8 cellular contexts compared by ENCODE assay signal in the genomic region with DNA sequence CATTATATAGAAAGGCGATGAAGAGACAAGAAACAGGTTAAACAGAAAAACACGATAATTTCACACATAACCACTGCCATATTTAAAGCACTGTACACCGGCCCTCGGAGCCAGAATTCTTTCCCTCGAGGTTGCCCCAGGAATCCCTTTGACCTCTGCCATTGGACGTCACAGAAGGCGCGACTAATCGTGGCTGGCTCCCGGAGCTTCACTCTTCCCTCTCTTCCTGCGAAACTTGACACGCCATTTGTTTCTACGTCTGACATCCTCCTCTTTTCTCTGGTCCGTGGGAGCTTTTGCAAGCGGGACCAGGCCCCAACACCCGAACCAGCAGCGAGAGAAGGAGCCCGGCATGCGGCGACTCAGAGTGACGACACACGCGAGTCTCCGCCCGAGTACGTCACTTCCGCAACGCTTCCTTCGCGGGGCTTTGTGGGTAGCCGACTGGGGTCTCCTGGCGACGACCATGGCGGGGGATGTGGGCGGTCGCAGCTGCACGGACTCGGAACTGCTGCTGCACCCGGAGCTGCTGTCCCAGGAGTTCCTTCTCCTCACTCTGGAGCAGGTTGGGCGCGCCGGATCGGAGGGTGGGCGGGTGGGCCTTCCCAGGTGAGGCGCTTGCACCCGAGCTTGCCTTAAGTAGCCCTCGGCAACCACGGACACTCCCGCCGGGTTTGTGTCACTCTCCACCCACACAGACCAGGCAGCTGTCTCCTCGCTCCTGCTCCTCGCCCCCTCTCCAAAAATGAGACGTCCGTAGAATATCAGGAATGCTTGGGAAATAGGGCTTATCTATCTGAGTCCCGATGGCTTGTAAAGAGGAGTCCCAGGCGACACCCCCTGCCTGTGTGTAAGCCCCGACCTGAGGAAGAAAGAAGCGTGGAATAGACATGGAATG.
DNase-seq lines count a peak whose midpoint lies in the region; ATAC-seq and TF ChIP-seq lines count a peak whose summit lies in the region.

A gene (plus strand): TSS at position 419 of the 898 bp plus-strand sequence. CDS start 48 bp downstream, at position 467.

- no peaks in the 10 kb centered on the region for H3K9me3 ChIP-seq in OCI-LY3 (ENCODE audit: insufficient read depth, low read length)

- H3K4me1 ChIP-seq in OCI-LY3 (ENCODE audit: low read length): peaks cover 18% of the 10 kb centered on the region

- H3K9ac ChIP-seq in OCI-LY3 (ENCODE audit: low read length): peak within 1 kb of the TSS; percentile 92

- peak within 1 kb of the TSS; percentile 97 for H3K4me2 ChIP-seq in OCI-LY3 (ENCODE audit: low read length)

- H3K4me3 ChIP-seq in OCI-LY3 (ENCODE audit: low read length): peak within 1 kb of the TSS; percentile 93
- H3K4me3 ChIP-seq in epithelial cell of esophagus (ENCODE audit: low read length): peak within 1 kb of the TSS; percentile 94

- ATAC-seq in GM21526 (IDR thresholded peaks at IDR 0.05; ENCODE audit: low FRiP score, unreplicated experiment): peak; percentile 92

- TF ChIP-seq CTCF in OCI-LY3 (IDR thresholded peaks at IDR 0.05; ENCODE audit: low read depth, low read length) (no peak), epithelial cell of esophagus (IDR thresholded peaks at IDR 0.05; ENCODE audit: insufficient read depth, low read depth, low read length, missing control alignments) (no peak)

- H3K79me2 ChIP-seq in OCI-LY3 (ENCODE audit: low read length): peaks cover 55% of the 10 kb centered on the region

- peak within 1 kb of the TSS; percentile 99 for H2AFZ ChIP-seq in OCI-LY3 (ENCODE audit: low read depth, low read length)

- peak; percentile 96 for DNase-seq in DMS 273 (lab: John Stamatoyannopoulos, UW; ENCODE audit: unreplicated experiment)
- peak; percentile 55 for DNase-seq in HuH-7.5 (ENCODE audit: low spot score)
- peak; percentile 93 for DNase-seq in activated CD8-positive, alpha-beta memory T cell treated with anti-CD3 and anti-CD28 coated beads, Interleukin-2, amount 50 U/mL, for 48 hours
- DNase-seq in epithelial cell of esophagus (ENCODE audit: low read depth): peak; percentile 80
- DNase-seq in middle frontal gyrus (ENCODE audit: extremely low spot score, low spot score): peak; percentile 84
- DNase-seq in stimulated activated CD8-positive, alpha-beta memory T cell treated with anti-CD3 and anti-CD28 coated beads, Interleukin-2, amount 100 ng/mL, for 48 hours (ENCODE audit: low read depth in 2 of 2): peak; percentile 79 to 87

- no peaks in the 10 kb centered on the region for H3K27me3 ChIP-seq in OCI-LY3 (ENCODE audit: low read depth, low read length)

- peak within 1 kb of the TSS; percentile 82 for H3K27ac ChIP-seq in OCI-LY3 (ENCODE audit: low read length)

- peaks cover 3% of the 10 kb centered on the region; the same call in 1 of the 2 replicates for H4K20me1 ChIP-seq in OCI-LY3 (ENCODE audit: insufficient read depth, low read length)

- peaks cover 29% of the 10 kb centered on the region for H3K36me3 ChIP-seq in OCI-LY3 (replicated peaks; ENCODE audit: low read depth, low read length)

Comparison
In these comparisons a context has a peak if more than half of its experiments do, and no peak if none do; other contexts are left out.
1. Peak in every context shown above with its lines: DNase-seq, ATAC-seq, H3K4me3 ChIP-seq and H3K27ac ChIP-seq.